ENCODE assay signal across 8 cellular contexts in genomic region chr1:1614954-1615255, GRCh38. TPM values are rescaled to one million over a fixed set of nuclear protein-coding genes. Genes with fewer than 3 reads are reported as not detected.
DNase-seq lines count a peak whose midpoint lies in the region; ATAC-seq and TF ChIP-seq lines count a peak whose summit lies in the region.

No MANE protein-coding gene starts in this region.

- peaks cover 26% of the 10 kb centered on the region for H3K4me1 ChIP-seq in CD8-positive, alpha-beta T cell (ENCODE audit: insufficient read depth, low read length)
- peaks cover 20% of the 10 kb centered on the region for H3K4me1 ChIP-seq in Panc1 (ENCODE audit: control insufficient read depth, insufficient read depth, low read length)
- H3K4me1 ChIP-seq in ovary (ENCODE audit: insufficient read depth) = peaks cover 15% of the 10 kb centered on the region

- POLR2A ChIA-PET in CD8-positive, alpha-beta T cell (lab: Charles Lee) = interaction anchor here (0.9 to 9.2 kb wide), 16 partner anchors 8 to 777 kb away, joined by 3 to 112 read pairs (median 6); partner anchors contain the start of genes CCNL2, MORN1, RER1 and SSU72
- POLR2A ChIA-PET in Panc1 (lab: Charles Lee) = no interaction called here

- BruUV-seq in Panc1 (replicated peaks; lab: Mats Ljungman, UMichigan) = no TSS peak

- ATAC-seq in CD8-positive, alpha-beta T cell = peak; percentile 4
- ATAC-seq in Panc1 = no peak
- no peak for ATAC-seq in GM21825 (IDR thresholded peaks at IDR 0.05; ENCODE audit: unreplicated experiment)

- no peak for TF ChIP-seq EP300 in ovary (IDR thresholded peaks at IDR 0.05)

- in situ Hi-C loops in Panc1 (cut with HindIII; ENCODE audit: low pct_unique_long_range_greater_than_20kb, low sequenced_read_pairs) = no loop called here

- peaks cover 5% of the 10 kb centered on the region for H3K36me3 ChIP-seq in CD8-positive, alpha-beta T cell (ENCODE audit: insufficient read depth, low read length)
- H3K36me3 ChIP-seq in Panc1 (ENCODE audit: control insufficient read depth, insufficient read depth, low read length) = no peaks in the 10 kb centered on the region
- H3K36me3 ChIP-seq in ovary = no peaks in the 10 kb centered on the region

- peak overlapping the region; percentile 100 for H3K27ac ChIP-seq in CD8-positive, alpha-beta T cell (ENCODE audit: low read depth, low read length)
- H3K27ac ChIP-seq in Panc1 (ENCODE audit: low read length) = no peak overlapping the region; the same call in 1 of the 2 replicates
- peak overlapping the region; percentile 98 for H3K27ac ChIP-seq in epithelial cell of prostate
- peak overlapping the region; percentile 100 for H3K27ac ChIP-seq in ovary

- intact Hi-C loops in CD8-positive, alpha-beta T cell (cut with DNase I, micrococcal nuclease) = loop anchor here (1.0 to 10.0 kb wide), 10 partner anchors 12 to 240 kb away; partner anchors contain the start of genes CDK11B (in 2 of the 2), SSU72 (in 2 of the 2), ATAD3A (in 1 of the 2) and AURKAIP1 (in 1 of the 2)
- intact Hi-C loops in Panc1 (cut with micrococcal nuclease; ENCODE audit: unreplicated experiment) = no loop called here
- intact Hi-C loops in ovary (cut with DNase I) = no loop called here

- no peak for TF ChIP-seq CTCF in CD8-positive, alpha-beta T cell (IDR thresholded peaks at IDR 0.05)
- TF ChIP-seq CTCF in Panc1 (IDR thresholded peaks at IDR 0.05) (no peak), ovary (IDR thresholded peaks at IDR 0.05) (no peak)

- DNase-seq in CD8-positive, alpha-beta T cell = no peak
- DNase-seq in Panc1 (ENCODE audit: low read depth, low spot score) = no peak
- no peak for DNase-seq in epithelial cell of prostate (ENCODE audit: low read depth, low spot score)
- no peak for DNase-seq in ovary
- no peak for DNase-seq in SHP77 (lab: John Stamatoyannopoulos, UW)
- DNase-seq in hypothalamus (lab: John Stamatoyannopoulos, UW) = no peak
- DNase-seq in NCI-H526 treated with DMSO at 0.1 percent for 48 hours (lab: John Stamatoyannopoulos, UW) = no peak

- peak overlapping the region; percentile 100 for H3K27ac Mint-ChIP-seq in CD8-positive, alpha-beta T cell

- H3K9me3 Mint-ChIP-seq in CD8-positive, alpha-beta T cell = no peaks in the 10 kb centered on the region

- peak overlapping the region; percentile 100 for H3K4me3 ChIP-seq in CD8-positive, alpha-beta T cell (ENCODE audit: low read depth, low read length)
- H3K4me3 ChIP-seq in Panc1 (ENCODE audit: low read depth in 2 of 2, low read length in 2 of 2) = peak overlapping the region; percentile 73 to 87
- H3K4me3 ChIP-seq in ovary = peak overlapping the region; percentile 92

- 0% methylated on average over 23 of the region's 23 CpGs for WGBS in ovary, 3 donors

- H3K9me3 ChIP-seq in CD8-positive, alpha-beta T cell (ENCODE audit: low read length) = no peaks in the 10 kb centered on the region
- H3K9me3 ChIP-seq in Panc1 (ENCODE audit: control insufficient read depth, insufficient read depth, low read depth, low read length) = no peaks in the 10 kb centered on the region
- no peaks in the 10 kb centered on the region for H3K9me3 ChIP-seq in ovary

- H3K27me3 ChIP-seq in CD8-positive, alpha-beta T cell (ENCODE audit: insufficient read depth, low read length) = no peaks in the 10 kb centered on the region
- H3K27me3 ChIP-seq in Panc1 (ENCODE audit: control insufficient read depth, insufficient read depth, low read length) (no peaks in the 10 kb centered on the region), ovary (no peaks in the 10 kb centered on the region)

- H3K4me1 Mint-ChIP-seq in CD8-positive, alpha-beta T cell (ENCODE audit: low read depth) = peaks cover 32% of the 10 kb centered on the region

- CTCF ChIA-PET in CD8-positive, alpha-beta T cell (lab: Charles Lee) = interaction anchor here (1.0 to 2.0 kb wide), 4 partner anchors 16 to 63 kb away, joined by 3 to 9 read pairs (median 4); no protein-coding TSS in a partner anchor
- CTCF ChIA-PET in Panc1 (lab: Charles Lee) = no interaction called here

- peak overlapping the region; percentile 90 for H3K4me3 Mint-ChIP-seq in CD8-positive, alpha-beta T cell

- peaks cover 4% of the 10 kb centered on the region for H3K36me3 Mint-ChIP-seq in CD8-positive, alpha-beta T cell

- no peak for TF ChIP-seq POLR2A in ovary (IDR thresholded peaks at IDR 0.05)

- H3K27me3 Mint-ChIP-seq in CD8-positive, alpha-beta T cell (ENCODE audit: low read depth) = no peaks in the 10 kb centered on the region

RNA-seq across cellular contexts. Expression of gene MIB2, which starts 0.4 kb away (rescaled TPM):
- total RNA-seq in CD8-positive, alpha-beta T cell = 10 to 100 TPM; 57.0 to 57.3 TPM
- total RNA-seq in Panc1 (2021; ENCODE audit: unreplicated experiment) = 74.5 TPM
- polyA plus RNA-seq in Panc1 (2012; ENCODE audit: insufficient read length) = 92.4 TPM
- total RNA-seq in ovary = 100 to 1,000 TPM in 2 of 7 donors, 10 to 100 TPM in 5; 68.8 to 110 (median 81.6) TPM
- 10 to 100 TPM in 1 of 2 donors, 1 to 10 TPM in 1; 1.8 to 71.1 TPM for polyA plus RNA-seq in ovary

RNA-seq across cellular contexts. Expression of gene FNDC10, which starts 15.0 kb away (rescaled TPM):
- 1 to 10 TPM; 1.1 to 1.6 TPM for total RNA-seq in CD8-positive, alpha-beta T cell
- 16.2 TPM for total RNA-seq in Panc1 (2021; ENCODE audit: unreplicated experiment)
- polyA plus RNA-seq in Panc1 (2012; ENCODE audit: insufficient read length) = 22.7 TPM
- 1 to 10 TPM in 5 of 7 donors, under 1 TPM in 2; 0.33 to 3.2 (median 2.0) TPM for total RNA-seq in ovary
- 1 to 10 TPM in 1 of 2 donors, not detected in 1; 1.5 TPM for polyA plus RNA-seq in ovary

RNA-seq across cellular contexts. Expression of gene MMP23B, which starts 17.1 kb away (rescaled TPM):
- 10 to 100 TPM; 11.9 to 12.3 TPM for total RNA-seq in CD8-positive, alpha-beta T cell
- total RNA-seq in Panc1 (2021; ENCODE audit: unreplicated experiment) = 5.0 TPM
- polyA plus RNA-seq in Panc1 (2012; ENCODE audit: insufficient read length) = 4.7 TPM
- 100 to 1,000 TPM in 3 of 7 donors, 10 to 100 TPM in 4; 25.4 to 128 (median 84.8) TPM for total RNA-seq in ovary
- 10 to 100 TPM in 1 of 2 donors, under 1 TPM in 1; 0.88 to 32.9 TPM for polyA plus RNA-seq in ovary

RNA-seq across cellular contexts. Expression of gene SSU72, which starts 40.2 kb away (rescaled TPM):
- 10 to 100 TPM; 86.8 to 87.9 TPM for total RNA-seq in CD8-positive, alpha-beta T cell
- total RNA-seq in Panc1 (2021; ENCODE audit: unreplicated experiment) (217 TPM), ovary (100 to 1,000 TPM in 6 of 7 donors, 10 to 100 TPM in 1; 91.9 to 119 (median 113) TPM)
- 240 TPM for polyA plus RNA-seq in Panc1 (2012; ENCODE audit: insufficient read length)
- polyA plus RNA-seq in ovary = 100 to 1,000 TPM in 1 of 2 donors, 10 to 100 TPM in 1; 72.3 to 107 TPM

RNA-seq across cellular contexts. Expression of gene CDK11B, which starts 43.9 kb away (rescaled TPM):
- total RNA-seq in CD8-positive, alpha-beta T cell = 10 to 100 TPM; 64.0 to 64.7 TPM
- total RNA-seq in Panc1 (2021; ENCODE audit: unreplicated experiment) (36.5 TPM), ovary (10 to 100 TPM; 12.8 to 28.0 (median 21.3) TPM)
- polyA plus RNA-seq in Panc1 (2012; ENCODE audit: insufficient read length) = 66.1 TPM
- polyA plus RNA-seq in ovary = 10 to 100 TPM; 30.1 to 34.5 TPM

Comparison
In these comparisons a context has a peak if more than half of its experiments do, and no peak if none do; other contexts are left out.
1. intact Hi-C loops: an anchor here in CD8-positive, alpha-beta T cell (1.0 to 10.0 kb wide); none called in Panc1 and ovary.